Comparison of ENCODE assay signal across 8 cellular contexts in genomic region chr11:110429614-110430266, GRCh38. TPM values are rescaled to one million over a fixed set of nuclear protein-coding genes. Genes with fewer than 3 reads are reported as not detected.
A peak's percentile ranks its signal among the peaks of the same experiment; 100 is the strongest.
DNase-seq lines count a peak whose midpoint lies in the region; ATAC-seq and TF ChIP-seq lines count a peak whose summit lies in the region.

TSS of gene FDX1 (plus strand) at chr11:110429948. CDS start at chr11:110430121, 173 bp downstream.

- peaks cover 42% of the 10 kb centered on the region for H3K4me1 Mint-ChIP-seq in activated B cell treated with CpG ODN at 0.5 μM for 24 hours

- ATAC-seq in HG03064 (IDR thresholded peaks at IDR 0.05; ENCODE audit: low read depth, unreplicated experiment) (peak; percentile 78), activated B cell treated with CpG ODN at 0.5 μM for 24 hours (ENCODE audit: low read depth) (peak; percentile 86)

- no peaks in the 10 kb centered on the region; the same call in 1 of the 2 replicates for H3K9me3 ChIP-seq in AG04450 (ENCODE audit: control insufficient read depth, insufficient read depth, low read length)

- H3K27me3 Mint-ChIP-seq in activated B cell treated with CpG ODN at 0.5 μM for 24 hours, result no peaks in the 10 kb centered on the region

- H3K4me3 ChIP-seq in AG04450 (ENCODE audit: low read depth, low read length) (peak within 1 kb of the TSS; percentile 95), cardiac fibroblast (replicated peaks in 1 of 2; ENCODE audit: low read depth in 2 of 2, low read length in 2 of 2) (peak within 1 kb of the TSS; percentile 65 to 96)

- no peaks in the 10 kb centered on the region for H3K9me3 Mint-ChIP-seq in activated B cell treated with CpG ODN at 0.5 μM for 24 hours

- TF ChIP-seq POLR2A in GM18526 (IDR thresholded peaks at IDR 0.05; ENCODE audit: extremely low read depth, insufficient read length), result peak; percentile 56

- H3K27ac ChIP-seq in AG04450 (ENCODE audit: low read depth, low read length), result peak within 1 kb of the TSS; percentile 69

- H3K27ac Mint-ChIP-seq in activated B cell treated with CpG ODN at 0.5 μM for 24 hours, result peak within 1 kb of the TSS; percentile 87

- peak within 1 kb of the TSS; percentile 95 for H3K4me3 Mint-ChIP-seq in activated B cell treated with CpG ODN at 0.5 μM for 24 hours

- POLR2A ChIA-PET in AG04450 (lab: Yijun Ruan, JAX) (interaction anchor here (0.6 to 0.7 kb wide), 2 partner anchors 234 to 329 kb away, joined by 3 to 4 read pairs; no protein-coding TSS in a partner anchor), activated B cell treated with CpG ODN at 0.5 μM for 24 hours (lab: Charles Lee) (interaction anchor here (0.6 to 1.5 kb wide), 6 partner anchors 91 to 1496 kb away, joined by 3 to 4 read pairs (median 3); no protein-coding TSS in a partner anchor)

- CTCF ChIA-PET in AG04450 (lab: Charles Lee), result interaction anchor here (0.6 to 7.9 kb wide), 10 partner anchors 9 to 815 kb away, joined by 3 to 144 read pairs (median 3); no protein-coding TSS in a partner anchor
- CTCF ChIA-PET in activated B cell treated with CpG ODN at 0.5 μM for 24 hours (lab: Charles Lee), result interaction anchor here (1.1 to 8.8 kb wide), 2 partner anchors 52 to 230 kb away, joined by 3 to 103 read pairs; no protein-coding TSS in a partner anchor

- intact Hi-C loops in activated B cell treated with CpG ODN at 0.5 μM for 24 hours (cut with micrococcal nuclease), result loop anchor here (1.0 to 10.0 kb wide), 13 partner anchors 53 to 1797 kb away; partner anchors contain the start of genes ALG9, ARHGAP20, CFAP68 and FDXACB1

- DNase-seq in AG04450 (ENCODE audit: low read depth, low spot score) (peak; percentile 29), NCI-H2171 treated with DMSO at 0.1 percent for 48 hours (lab: John Stamatoyannopoulos, UW) (peak; percentile 89), activated B cell treated with CpG ODN at 0.5 μM for 24 hours (peak; percentile 87), cardiac fibroblast (ENCODE audit: low read depth in 2 of 2) (peak; percentile 71 to 88), iris pigment epithelial cell (ENCODE audit: low read depth) (peak; percentile 87)
- peak; percentile 85 for DNase-seq in stimulated activated CD4-positive, alpha-beta T cell treated with anti-CD3 and anti-CD28 coated beads, Interleukin-12 subunit alpha, Interleukin-12 subunit beta, amount 100 ng/mL, for 4 hours

- no peaks in the 10 kb centered on the region for H3K27me3 ChIP-seq in AG04450 (ENCODE audit: control insufficient read depth, insufficient read depth, low read length)

- TF ChIP-seq CTCF in AG04450 (IDR thresholded peaks at IDR 0.05; ENCODE audit: low read depth, low read length) (peak; percentile 41), activated B cell treated with CpG ODN at 0.5 μM for 24 hours (IDR thresholded peaks at IDR 0.05) (no peak), cardiac fibroblast (IDR thresholded peaks at IDR 0.05; ENCODE audit: low read depth, low read length) (peak; percentile 11)

- H3K36me3 Mint-ChIP-seq in activated B cell treated with CpG ODN at 0.5 μM for 24 hours (ENCODE audit: low read depth), result peaks cover 7% of the 10 kb centered on the region

RNA-seq across cellular contexts. Expression of gene FDX1, which starts in this region (rescaled TPM):
- 6.7 and 8.9 TPM in 2 replicates for polyA plus RNA-seq in AG04450 (2011; rRNA removed)
- 2.3 and 3.6 TPM in 2 replicates for polyA minus RNA-seq in AG04450 (2011; rRNA and poly(A)+ RNA removed)
- 8.7 and 9.4 TPM in 2 replicates for total RNA-seq in activated B cell treated with CpG ODN at 0.5 μM for 24 hours

Comparison
In these comparisons a context has a peak if more than half of its experiments do, and no peak if none do; other contexts are left out.
1. Peak in every context shown above with its lines: DNase-seq, ATAC-seq, H3K4me3 ChIP-seq and H3K27ac ChIP-seq.
2. DNase-seq: peak in every context shown above with its lines; median percentile 89 in NCI-H2171 treated with DMSO at 0.1 percent for 48 hours; 87 in activated B cell treated with CpG ODN at 0.5 μM for 24 hours; 87 in iris pigment epithelial cell; 85 in stimulated activated CD4-positive, alpha-beta T cell treated with anti-CD3 and anti-CD28 coated beads, Interleukin-12 subunit alpha, Interleukin-12 subunit beta, amount 100 ng/mL, for 4 hours; 80 in cardiac fibroblast; 29 in AG04450.